ENCODE assay signal across 5 cellular contexts in the genomic region with DNA sequence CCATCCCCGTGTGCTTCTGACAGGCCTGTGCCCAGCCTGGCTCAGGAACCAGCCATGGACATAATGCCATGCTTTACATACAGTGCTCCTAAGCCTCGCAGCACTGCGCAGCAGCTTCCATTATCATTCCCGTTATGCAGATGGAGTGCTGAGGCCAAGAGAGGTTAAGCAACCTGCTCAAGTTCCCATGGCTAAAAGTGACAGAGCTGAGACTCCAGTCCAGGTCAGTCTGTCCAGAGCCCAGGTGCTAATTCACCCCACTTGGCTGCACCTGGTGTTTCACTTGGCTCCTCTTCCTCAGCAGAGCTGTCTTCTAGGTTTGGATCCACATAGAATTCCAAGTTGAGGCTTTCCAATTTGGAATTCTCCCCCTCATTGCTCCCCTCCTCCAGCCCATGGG. TPM values are rescaled to one million over a fixed set of nuclear protein-coding genes. Genes with fewer than 3 reads are reported as not detected.
"Had no signal": no experiment of that assay in that cellular context is flagged by ENCODE, and none has a peak within 500 bp of the region (broad histone marks: within the 10 kb centered on the region; RNA-seq: fewer than 3 reads in every experiment).

No MANE protein-coding gene starts in this region.

RNA-seq across cellular contexts. Expression of gene GOLGA8K, which starts 41.4 kb away (rescaled TPM):
- total RNA-seq: HepG2, HT-29, IMR-90, K562 had no signal
- polyA plus RNA-seq: IgD-negative memory B cell, IMR-90 had no signal
